Comparison of ENCODE assay signal across 24 cellular contexts in the genomic region with DNA sequence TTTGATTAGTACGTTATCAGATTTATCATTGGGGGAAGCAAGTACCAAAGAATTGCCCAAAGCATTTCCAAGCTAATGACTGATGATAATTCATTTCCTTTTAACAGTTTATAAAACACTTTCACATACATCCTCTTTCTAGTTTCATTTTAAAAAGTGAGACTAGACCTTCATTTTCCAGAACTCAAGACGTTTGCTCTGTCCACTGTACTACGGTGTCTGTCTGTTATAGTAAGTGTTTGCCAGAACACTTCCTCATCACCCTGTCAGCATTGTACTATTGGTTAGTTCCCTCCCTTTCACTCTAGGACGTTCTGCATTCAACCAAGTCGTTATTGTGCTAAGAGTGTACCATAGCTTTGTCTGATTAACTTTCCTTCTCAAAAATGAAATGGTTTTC.
"Had no signal": no experiment of that assay in that cellular context is flagged by ENCODE, and none has a peak within 500 bp of the region (broad histone marks: within the 10 kb centered on the region; RNA-seq: fewer than 3 reads in every experiment).

No MANE protein-coding gene starts in this region.

- H3K27ac ChIP-seq: heart left ventricle, neutrophil, right lobe of liver, testis, transverse colon had no signal

- ATAC-seq: activated CD4-positive, alpha-beta T cell treated with anti-CD3 and anti-CD28 coated beads for 36 hours; activated CD8-positive, alpha-beta T cell treated with anti-CD3 and anti-CD28 coated beads, Interleukin-2, amount 10 ng/mL, durations not matched to agents 7 days and 5 days; activated naive CD4-positive, alpha-beta T cell treated with anti-CD3 and anti-CD28 coated beads, Interleukin-2, amount 50 U/mL, for 72 hours; activated T-cell treated with anti-CD3 and anti-CD28 coated beads, Interleukin-2, amount 50 U/mL, for 72 hours; esophagus mucosa; heart left ventricle; left colon; stimulated activated naive CD8-positive, alpha-beta T cell treated with anti-CD3 and anti-CD28 coated beads, Interleukin-15, Interleukin-2, amounts not matched to agents 100 U/mL and 50 U/mL, for 24 hours had no signal

- H3K9me3 ChIP-seq: heart left ventricle, neutrophil, right lobe of liver, testis, transverse colon had no signal

- FAIRE-seq: kidney had no signal

- H3K4me3 ChIP-seq: heart left ventricle, right lobe of liver, testis, transverse colon had no signal

- H3K4me1 ChIP-seq: right lobe of liver, testis, transverse colon had no signal

- H3K27me3 ChIP-seq: heart left ventricle, neutrophil, right lobe of liver, testis, transverse colon had no signal

- DNase-seq: activated CD4-positive, alpha-beta T cell treated with anti-CD3 and anti-CD28 coated beads for 36 hours; activated CD4-positive, CD25-positive, alpha-beta regulatory T cell; activated CD8-positive, alpha-beta T cell treated with anti-CD3 and anti-CD28 coated beads, Interleukin-2, amount 10 ng/mL, durations not matched to agents 7 days and 5 days; activated naive CD4-positive, alpha-beta T cell; activated T-cell treated with anti-CD3 and anti-CD28 coated beads for 4 hours; activated T-cell treated with anti-CD3 and anti-CD28 coated beads, Interleukin-2, amount 50 U/mL, for 72 hours; endodermal cell; foreskin fibroblast; heart left ventricle; hypothalamus; immature natural killer cell; kidney; left colon; mammary epithelial cell; naive B cell; nephron progenitor cell; right lobe of liver; stimulated activated CD4-positive, alpha-beta T cell treated with anti-CD3 and anti-CD28 coated beads, Interleukin-2, amount 100 ng/mL, for 48 hours; stimulated activated naive CD8-positive, alpha-beta T cell treated with anti-CD3 and anti-CD28 coated beads, Interleukin-15, Interleukin-2, amounts not matched to agents 100 U/mL and 50 U/mL, for 24 hours; testis; transverse colon had no signal

- H3K36me3 ChIP-seq: neutrophil, right lobe of liver, transverse colon had no signal
